8 cellular contexts compared by ENCODE assay signal in genomic region chrX:15471016-15471415, GRCh38. TPM values are rescaled to one million over a fixed set of nuclear protein-coding genes. Genes with fewer than 3 reads are reported as not detected.
A peak's percentile ranks its signal among the peaks of the same experiment; 100 is the strongest.
DNase-seq lines count a peak whose midpoint lies in the region; ATAC-seq, FAIRE-seq and TF ChIP-seq lines count a peak whose summit lies in the region.

No MANE protein-coding gene starts in this region.

- FAIRE-seq in A549 (lab: Jason Lieb, UNC): peak; percentile 98

- DNase-seq in A549 (ENCODE audit: low read depth in 1 of 2, low spot score in 1 of 2) (peak; percentile 19 to 70), GM13976 (ENCODE audit: low spot score) (peak; percentile 51), erythroblast (lab: John Stamatoyannopoulos, UW) (peak; percentile 66 to 84), stromal cell of bone marrow (ENCODE audit: low read depth) (peak; percentile 61)
- peak; percentile 3 for DNase-seq in NK-92 treated with Interleukin-12 subunit alpha and Interleukin-12 subunit beta, amount 100 ng/mL, for 24 hours (lab: John Stamatoyannopoulos, UW)
- DNase-seq in activated CD8-positive, alpha-beta memory T cell treated with anti-CD3 and anti-CD28 coated beads, Interleukin-2, amount 50 U/mL, for 48 hours: peak; percentile 56
- DNase-seq in naive thymus-derived CD4-positive, alpha-beta T cell: peak in 8 of 9 donors; percentile 7 to 53 (median 38)

- H3K4me1 Mint-ChIP-seq in naive thymus-derived CD4-positive, alpha-beta T cell: peaks cover 0 to 4% (median 0%) of the 10 kb centered on the region in 7 donors

- no peaks in the 10 kb centered on the region for H3K9me3 Mint-ChIP-seq in naive thymus-derived CD4-positive, alpha-beta T cell

- TF ChIP-seq CTCF in A549 (IDR thresholded peaks at IDR 0.05) (peak; percentile 71), GM13976 (IDR thresholded peaks at IDR 0.05; ENCODE audit: borderline replicate concordance, control extremely low read depth, extremely low read depth, insufficient read depth, missing control alignments) (peak; percentile 69)

- TF ChIP-seq POLR2A in A549 (IDR thresholded peaks at IDR 0.05; ENCODE audit: low read length): no peak
- no peak for TF ChIP-seq POLR2A in erythroblast (IDR thresholded peaks at IDR 0.05; ENCODE audit: low read length)

- POLR2A ChIA-PET in A549 (lab: Yijun Ruan, JAX): interaction anchor here (0.8 kb wide), 1 partner anchor 22 kb away, joined by 3 read pairs; the partner anchor contains the start of gene PIR
- POLR2A ChIA-PET in naive thymus-derived CD4-positive, alpha-beta T cell (lab: Charles Lee): no interaction called here

- intact Hi-C loops in naive thymus-derived CD4-positive, alpha-beta T cell (cut with micrococcal nuclease): loop anchor here in 1 of 2 donors (1.0 to 10.0 kb wide), 2 partner anchors 94 to 1204 kb away; no protein-coding TSS in a partner anchor

- CTCF ChIA-PET in A549 (lab: Yijun Ruan, JAX): interaction anchor here (0.7 to 4.0 kb wide), 11 partner anchors 8 to 123 kb away, joined by 3 to 34 read pairs (median 4); partner anchors contain the start of gene PIR
- CTCF ChIA-PET in naive thymus-derived CD4-positive, alpha-beta T cell (lab: Charles Lee): interaction anchor here (0.6 kb wide), 1 partner anchor 1576 kb away, joined by 3 read pairs; no protein-coding TSS in a partner anchor

- no peaks in the 10 kb centered on the region for H3K27me3 ChIP-seq in naive thymus-derived CD4-positive, alpha-beta T cell (ENCODE audit: control insufficient read depth in 2 of 2, insufficient read depth in 2 of 2, low read length in 2 of 2)

- H3K4me1 ChIP-seq in A549: peaks cover 12% of the 10 kb centered on the region
- no peaks in the 10 kb centered on the region for H3K4me1 ChIP-seq in naive thymus-derived CD4-positive, alpha-beta T cell (ENCODE audit: control insufficient read depth in 2 of 2, insufficient read depth in 2 of 2, low read length in 2 of 2)

- H3K4me3 ChIP-seq in A549: no peak overlapping the region
- H3K4me3 ChIP-seq in naive thymus-derived CD4-positive, alpha-beta T cell (ENCODE audit: low read length): no peak overlapping the region

- WGBS in A549 (ENCODE audit: missing lambda C conversion rate): 23% methylated on average over 3 of the region's 3 CpGs

- no peaks in the 10 kb centered on the region for H3K36me3 Mint-ChIP-seq in naive thymus-derived CD4-positive, alpha-beta T cell

- H3K9me3 ChIP-seq in A549: no peaks in the 10 kb centered on the region
- no peaks in the 10 kb centered on the region for H3K9me3 ChIP-seq in naive thymus-derived CD4-positive, alpha-beta T cell (ENCODE audit: control insufficient read depth in 2 of 3, low read length in 3 of 3)

- no peak overlapping the region for H3K27ac Mint-ChIP-seq in naive thymus-derived CD4-positive, alpha-beta T cell

- no peaks in the 10 kb centered on the region for H3K36me3 ChIP-seq in naive thymus-derived CD4-positive, alpha-beta T cell (ENCODE audit: control insufficient read depth in 2 of 3, insufficient read depth in 3 of 3, low read length in 3 of 3)

- H3K27me3 Mint-ChIP-seq in naive thymus-derived CD4-positive, alpha-beta T cell: no peaks in the 10 kb centered on the region

- peak; percentile 55 to 63 for TF ChIP-seq RAD21 in A549 (conservative IDR thresholded peaks at IDR 0.05 in 1 of 2, IDR thresholded peaks at IDR 0.05 in 1 of 2)

- peak; percentile 86 to 97 for ATAC-seq in A549
- ATAC-seq in HG03135 (IDR thresholded peaks at IDR 0.05; ENCODE audit: unreplicated experiment): peak; percentile 83
- ATAC-seq in naive thymus-derived CD4-positive, alpha-beta T cell: peak; percentile 80

- no peak overlapping the region for H3K4me3 Mint-ChIP-seq in naive thymus-derived CD4-positive, alpha-beta T cell

- H3K4me2 ChIP-seq in A549: no peak overlapping the region

- TF ChIP-seq EP300 in A549 (IDR thresholded peaks at IDR 0.05): no peak

- in situ Hi-C loops in GM13976 (cut with MboI; ENCODE audit: low sequenced_read_pairs, unreplicated experiment): loop anchor here (10.0 kb wide), 1 partner anchor 126 kb away; no protein-coding TSS in a partner anchor

- no peak overlapping the region for H3K27ac ChIP-seq in A549
- H3K27ac ChIP-seq in naive thymus-derived CD4-positive, alpha-beta T cell (ENCODE audit: low read depth, low read length): no peak overlapping the region

TF ChIP-seq in A549, 52 proteins besides CTCF, POLR2A, EP300 and RAD21:
- TF ChIP-seq MAFK (IDR thresholded peaks at IDR 0.05; ENCODE audit: partially characterized antibody) (peak; percentile 24), CEBPB (IDR thresholded peaks at IDR 0.05) (peak in 1 of 2 experiments; percentile 30; a peak in 1 of 4 replicates), RARB (CRISPR knock-in tag; IDR thresholded peaks at IDR 0.05) (no peak), SMC3 (IDR thresholded peaks at IDR 0.05) (peak; percentile 47), USF2 (IDR thresholded peaks at IDR 0.05) (peak; percentile 53), FOSB (CRISPR knock-in tag; IDR thresholded peaks at IDR 0.05) (no peak), FOSL2 (IDR thresholded peaks at IDR 0.05) (no peak), FOSL2 (CRISPR knock-in tag; IDR thresholded peaks at IDR 0.05) (peak; percentile 80), ZC3H11A (IDR thresholded peaks at IDR 0.05) (no peak), MAZ (IDR thresholded peaks at IDR 0.05; ENCODE audit: borderline replicate concordance, low read depth, low read length) (no peak)

RNA-seq across cellular contexts. Expression of gene PIR, which starts 22.1 kb away (rescaled TPM):
- polyA plus RNA-seq in A549 (2011; rRNA removed): 99.8 and 120 TPM in 2 replicates
- polyA plus RNA-seq in A549 (2012; cell fraction: cytosol; rRNA removed): 52.5 and 55.8 TPM in 2 replicates
- polyA plus RNA-seq in A549 (2012; cell fraction: nucleus; rRNA removed): 27.9 and 39.6 TPM in 2 replicates
- polyA plus RNA-seq in A549 (2017; fragmentation: RNase III; extraction: RNeasy Plus Mini Kit Qiagen cat#74134 plus additional on column Dnase treatment): 62.7 to 66.0 TPM (median 63.3 TPM) in 3 replicates
- polyA minus RNA-seq in A549 (2011; rRNA and poly(A)+ RNA removed): 22.1 and 28.1 TPM in 2 replicates
- 1 to 10 TPM in 1 of 5 experiments, under 1 TPM in 2, not detected in 2; 0.49 to 4.6 (median 0.70) TPM for total RNA-seq in naive thymus-derived CD4-positive, alpha-beta T cell
- polyA plus RNA-seq in naive thymus-derived CD4-positive, alpha-beta T cell: not detected

RNA-seq across cellular contexts. Expression of gene BMX, which starts 29.6 kb away (rescaled TPM):
- polyA plus RNA-seq in A549 (2011; rRNA removed): not detected in 2 replicates
- polyA plus RNA-seq in A549 (2012; cell fraction: cytosol; rRNA removed): not detected in 2 replicates
- not detected in 2 replicates for polyA plus RNA-seq in A549 (2012; cell fraction: nucleus; rRNA removed)
- polyA plus RNA-seq in A549 (2017; fragmentation: RNase III; extraction: RNeasy Plus Mini Kit Qiagen cat#74134 plus additional on column Dnase treatment): not detected in 3 replicates
- polyA minus RNA-seq in A549 (2011; rRNA and poly(A)+ RNA removed): not detected in 2 replicates
- not detected for total RNA-seq in naive thymus-derived CD4-positive, alpha-beta T cell
- polyA plus RNA-seq in naive thymus-derived CD4-positive, alpha-beta T cell: not detected

Comparison
In these comparisons a context has a peak if more than half of its experiments do, and no peak if none do; other contexts are left out.
1. DNase-seq: peak in every context shown above with its lines; median percentile 75 in erythroblast; 61 in stromal cell of bone marrow; 56 in activated CD8-positive, alpha-beta memory T cell treated with anti-CD3 and anti-CD28 coated beads, Interleukin-2, amount 50 U/mL, for 48 hours; 51 in GM13976; 44 in A549; 38 in naive thymus-derived CD4-positive, alpha-beta T cell; 3 in NK-92 treated with Interleukin-12 subunit alpha and Interleukin-12 subunit beta, amount 100 ng/mL, for 24 hours.
2. RNA of gene PIR, which starts 22.1 kb away (polyA plus RNA-seq): 27.9 to 120 TPM in A549; not detected in naive thymus-derived CD4-positive, alpha-beta T cell; every median in the first group is over 10 times any median in the second.
3. Peak in every context shown above with its lines, with median percentiles within 50 percentile points of each other: ATAC-seq.